In genomic region chr5:144307726-144308125, GRCh38 we compare ENCODE assay signal across 28 cellular contexts.
DNase-seq lines count a peak whose midpoint lies in the region; ATAC-seq, FAIRE-seq and TF ChIP-seq lines count a peak whose summit lies in the region.
"Had no signal": no experiment of that assay in that cellular context is flagged by ENCODE, and none has a peak within 500 bp of the region (broad histone marks: within the 10 kb centered on the region; RNA-seq: fewer than 3 reads in every experiment).

No MANE protein-coding gene starts in this region.

- H3K36me3 ChIP-seq in Caco-2 (ENCODE audit: control insufficient read depth, insufficient read depth, low read length) (no peaks in the 10 kb centered on the region), Peyer's patch (no peaks in the 10 kb centered on the region), HepG2 (replicated peaks in 1 of 2; ENCODE audit: control insufficient read depth in 1 of 2, insufficient read depth in 2 of 2, low read length in 2 of 2) (no peaks in the 10 kb centered on the region)
- H3K36me3 ChIP-seq: cardiac muscle cell had no signal

- peak; percentile 31 to 70 for DNase-seq in Caco-2
- DNase-seq in NCI-H1105 (lab: John Stamatoyannopoulos, UW): peak; percentile 50
- DNase-seq in Peyer's patch: peak in 2 of 3 donors; percentile 58 to 79
- no peak for DNase-seq in HepG2 (ENCODE audit: low spot score)
- DNase-seq in WTC11 (ENCODE audit: low spot score): no peak
- DNase-seq in nucleus accumbens (lab: John Stamatoyannopoulos, UW): no peak
- DNase-seq: activated naive CD4-positive, alpha-beta T cell; activated T-cell treated with anti-CD3 and anti-CD28 coated beads, Interleukin-2, amount 50 U/mL, for 4 hours; amniotic stem cell; CD4-positive, CD25-positive, alpha-beta regulatory T cell; DMS79; HCEC 1CT; MM.1S; NCI-H187 treated with DMSO at 0.1 percent for 48 hours; NCI-H774; psoas muscle; SHP77; stimulated activated CD4-positive, alpha-beta T cell treated with anti-CD3 and anti-CD28 coated beads, Interleukin-2, amount 100 ng/mL, for 48 hours; stimulated activated naive B cell treated with anti-CD40 and anti-IgM and Interleukin-4, amounts not matched to agents 10 μg/mL and 1 μg/mL and 100 μg/mL, for 72 hours; SW 1271 had no signal

- H3K4me3 Mint-ChIP-seq in Caco-2 (ENCODE audit: unreplicated experiment) (no peak overlapping the region), WTC11 (no peak overlapping the region)
- H3K4me3 Mint-ChIP-seq: activated T-cell treated with anti-CD3 and anti-CD28 coated beads, Interleukin-2, amount 50 U/mL, for 4 hours; CD4-positive, CD25-positive, alpha-beta regulatory T cell; dendritic cell treated with granulocyte-macrophage colony-stimulating factor and Interleukin-4, amounts not matched to agents 40 ng/mL and 50 ng/mL, for 4 days; mesothelial cell of epicardium; natural killer cell treated with Interleukin-12 subunit alpha and Interleukin-12 subunit beta and Interleukin-15 and Interleukin-18, amount 100 ng/mL, for 72 hours; stimulated activated naive B cell treated with anti-CD40 and anti-IgM and Interleukin-4, amounts not matched to agents 10 μg/mL and 1 μg/mL and 100 μg/mL, for 72 hours had no signal

- POLR2A ChIA-PET in Caco-2 (lab: Charles Lee): interaction anchor here (1.0 kb wide), 2 partner anchors 8 to 26 kb away, joined by 3 to 5 read pairs; no protein-coding TSS in a partner anchor
- POLR2A ChIA-PET in HepG2 (lab: Yijun Ruan, JAX): no interaction called here
- POLR2A ChIA-PET in WTC11 (lab: Charles Lee): no interaction called here

- H3K4me1 Mint-ChIP-seq in Caco-2 (ENCODE audit: low read depth, unreplicated experiment) (peaks cover 15% of the 10 kb centered on the region), WTC11 (peaks cover 16% of the 10 kb centered on the region)
- H3K4me1 Mint-ChIP-seq: CD4-positive, CD25-positive, alpha-beta regulatory T cell; stimulated activated naive B cell treated with anti-CD40 and anti-IgM and Interleukin-4, amounts not matched to agents 10 μg/mL and 1 μg/mL and 100 μg/mL, for 72 hours had no signal

- no peak for TF ChIP-seq CTCF in Caco-2 (IDR thresholded peaks at IDR 0.05; ENCODE audit: insufficient read depth in 1 of 2, low read depth in 1 of 2, low read length in 1 of 2, severe bottlenecking in 1 of 2, unreplicated experiment in 1 of 2)
- TF ChIP-seq CTCF in Peyer's patch (IDR thresholded peaks at IDR 0.05): no peak
- TF ChIP-seq CTCF in HepG2 (CRISPR knock-in tag; IDR thresholded peaks at IDR 0.05): no peak
- no peak for TF ChIP-seq CTCF in WTC11 (IDR thresholded peaks at IDR 0.05)

- no TSS peak for BruUV-seq in Caco-2 (replicated peaks; lab: Mats Ljungman, UMichigan)
- no TSS peak for BruUV-seq in HepG2 (replicated peaks; lab: Mats Ljungman, UMichigan)

- no peak for TF ChIP-seq RAD21 in HepG2 (CRISPR knock-in tag; IDR thresholded peaks at IDR 0.05)

- no peaks in the 10 kb centered on the region for H3K27me3 Mint-ChIP-seq in Caco-2 (ENCODE audit: insufficient read depth, unreplicated experiment)
- H3K27me3 Mint-ChIP-seq in WTC11 (ENCODE audit: low read depth): peaks cover 1% of the 10 kb centered on the region; the same call in 1 of the 2 replicates
- H3K27me3 Mint-ChIP-seq: CD4-positive, CD25-positive, alpha-beta regulatory T cell; dendritic cell treated with granulocyte-macrophage colony-stimulating factor and Interleukin-4, amounts not matched to agents 40 ng/mL and 50 ng/mL, for 4 days; natural killer cell treated with Interleukin-12 subunit alpha and Interleukin-12 subunit beta and Interleukin-15 and Interleukin-18, amount 100 ng/mL, for 72 hours had no signal

- H2AFZ ChIP-seq in HepG2 (ENCODE audit: low read length): no peak overlapping the region

- TF ChIP-seq POLR2A in Peyer's patch (IDR thresholded peaks at IDR 0.05) (no peak), HepG2 (IDR thresholded peaks at IDR 0.05; ENCODE audit: insufficient read depth in 1 of 2, low read depth in 2 of 2, low read length in 2 of 2) (no peak)

- in situ Hi-C loops in HepG2 (cut with HindIII; ENCODE audit: extremely low pct_ligation_motif_present, low pct_unique_long_range_greater_than_20kb): no loop called here

- 0 out of 2 replicates have a peak, but pooled peaks cover 4% of the 10 kb centered on the region for H3K9me3 ChIP-seq in Caco-2
- H3K9me3 ChIP-seq in Peyer's patch: no peaks in the 10 kb centered on the region
- no peaks in the 10 kb centered on the region for H3K9me3 ChIP-seq in HepG2 (ENCODE audit: low read length)
- H3K9me3 ChIP-seq: psoas muscle had no signal

- 0% methylated on average over 4 of the region's 4 CpGs for WGBS in HepG2 (ENCODE audit: low lambda C conversion rate)

- CTCF ChIA-PET in Caco-2 (lab: Charles Lee) (interaction anchor here (0.6 kb wide), 1 partner anchor 185 kb away, joined by 4 read pairs; no protein-coding TSS in a partner anchor), HepG2 (lab: Yijun Ruan, JAX; ENCODE audit: low intra/inter-chr PET ratio, low total read pairs) (no interaction called here), WTC11 (lab: Charles Lee) (no interaction called here)

- H3K27ac ChIP-seq in Peyer's patch (peak overlapping the region in 2 of 4 donors; percentile 9 to 41), HepG2 (ENCODE audit: extremely low read length, insufficient read depth, low read length) (no peak overlapping the region)
- H3K27ac ChIP-seq: cardiac muscle cell, psoas muscle, skin epidermis had no signal

- H3K4me1 ChIP-seq in Caco-2 (peaks cover 31% of the 10 kb centered on the region), Peyer's patch (peaks cover 0 to 7% (median 0%) of the 10 kb centered on the region in 4 donors), HepG2 (ENCODE audit: insufficient read depth, low read length) (no peaks in the 10 kb centered on the region)
- H3K4me1 ChIP-seq: psoas muscle had no signal

- no peak overlapping the region for H3K4me2 ChIP-seq in HepG2 (ENCODE audit: low read depth, low read length)

- no peak overlapping the region for H3K9ac ChIP-seq in HepG2 (ENCODE audit: insufficient read depth, low read depth, low read length)

- intact Hi-C loops in Caco-2 (cut with micrococcal nuclease; ENCODE audit: unreplicated experiment): loop anchor here (10.0 kb wide), 1 partner anchor 103 kb away; no protein-coding TSS in a partner anchor
- intact Hi-C loops in HepG2 (cut with micrococcal nuclease; ENCODE audit: unreplicated experiment): no loop called here

- FAIRE-seq in HepG2 (lab: Jason Lieb, UNC): no peak
- FAIRE-seq: K562, urothelium cell line had no signal

- H3K36me3 Mint-ChIP-seq in Caco-2 (ENCODE audit: insufficient read depth, unreplicated experiment) (no peaks in the 10 kb centered on the region), WTC11 (no peaks in the 10 kb centered on the region)
- H3K36me3 Mint-ChIP-seq: CD4-positive, CD25-positive, alpha-beta regulatory T cell; mesothelial cell of epicardium; natural killer cell treated with Interleukin-12 subunit alpha and Interleukin-12 subunit beta and Interleukin-15 and Interleukin-18, amount 100 ng/mL, for 72 hours; stimulated activated naive B cell treated with anti-CD40 and anti-IgM and Interleukin-4, amounts not matched to agents 10 μg/mL and 1 μg/mL and 100 μg/mL, for 72 hours had no signal

- no peaks in the 10 kb centered on the region for H3K27me3 ChIP-seq in Caco-2 (replicated peaks; ENCODE audit: control insufficient read depth, insufficient read depth, low read length)
- no peaks in the 10 kb centered on the region for H3K27me3 ChIP-seq in Peyer's patch
- no peaks in the 10 kb centered on the region for H3K27me3 ChIP-seq in HepG2 (ENCODE audit: control insufficient read depth in 1 of 2, insufficient read depth in 2 of 2, low read length in 2 of 2)
- H3K27me3 ChIP-seq: cardiac muscle cell had no signal

- H3K9me3 Mint-ChIP-seq in Caco-2 (ENCODE audit: unreplicated experiment) (peaks cover 9% of the 10 kb centered on the region), WTC11 (peaks cover 9% of the 10 kb centered on the region; the same call in 1 of the 2 replicates)
- H3K9me3 Mint-ChIP-seq: activated T-cell treated with anti-CD3 and anti-CD28 coated beads, Interleukin-2, amount 50 U/mL, for 4 hours; dendritic cell treated with granulocyte-macrophage colony-stimulating factor and Interleukin-4, amounts not matched to agents 40 ng/mL and 50 ng/mL, for 4 days; stimulated activated naive B cell treated with anti-CD40 and anti-IgM and Interleukin-4, amounts not matched to agents 10 μg/mL and 1 μg/mL and 100 μg/mL, for 72 hours had no signal

- H3K79me2 ChIP-seq in HepG2 (ENCODE audit: insufficient read depth, low read length): no peaks in the 10 kb centered on the region

- no peak overlapping the region for H3K27ac Mint-ChIP-seq in Caco-2 (ENCODE audit: unreplicated experiment)
- H3K27ac Mint-ChIP-seq in WTC11: no peak overlapping the region
- H3K27ac Mint-ChIP-seq: CD4-positive, CD25-positive, alpha-beta regulatory T cell; dendritic cell treated with granulocyte-macrophage colony-stimulating factor and Interleukin-4, amounts not matched to agents 40 ng/mL and 50 ng/mL, for 4 days; mesothelial cell of epicardium; natural killer cell treated with Interleukin-12 subunit alpha and Interleukin-12 subunit beta and Interleukin-15 and Interleukin-18, amount 100 ng/mL, for 72 hours; stimulated activated naive B cell treated with anti-CD40 and anti-IgM and Interleukin-4, amounts not matched to agents 10 μg/mL and 1 μg/mL and 100 μg/mL, for 72 hours had no signal

- no peak overlapping the region for H3K4me3 ChIP-seq in Caco-2 (ENCODE audit: low read depth, low read length)
- H3K4me3 ChIP-seq in Peyer's patch: no peak overlapping the region
- no peak overlapping the region for H3K4me3 ChIP-seq in HepG2 (replicated peaks in 1 of 3; ENCODE audit: insufficient read depth in 1 of 3, low read depth in 2 of 3, low read length in 3 of 3)
- H3K4me3 ChIP-seq: cardiac muscle cell, K562, psoas muscle, skin epidermis had no signal

- TF ChIP-seq EP300 in HepG2 (IDR thresholded peaks at IDR 0.05; ENCODE audit: low read depth in 2 of 2, low read length in 2 of 2) (no peak), HepG2 (CRISPR knock-in tag; IDR thresholded peaks at IDR 0.05; ENCODE audit: borderline replicate concordance) (no peak)

- ATAC-seq in HepG2 (no peak), WTC11 (no peak), GM21360 (IDR thresholded peaks at IDR 0.05; ENCODE audit: unreplicated experiment) (no peak)
- ATAC-seq: activated T-cell treated with anti-CD3 and anti-CD28 coated beads, Interleukin-2, amount 50 U/mL, for 4 hours; K562; natural killer cell treated with Interleukin-12 subunit alpha and Interleukin-12 subunit beta and Interleukin-15 and Interleukin-18, amount 100 ng/mL, for 72 hours; psoas muscle; stimulated activated naive B cell treated with anti-CD40 and anti-IgM and Interleukin-4, amounts not matched to agents 10 μg/mL and 1 μg/mL and 100 μg/mL, for 72 hours had no signal

- no peaks in the 10 kb centered on the region for H4K20me1 ChIP-seq in HepG2 (ENCODE audit: insufficient read depth, low read length)

TF ChIP-seq in HepG2, 621 proteins besides CTCF, POLR2A, EP300 and RAD21:
- TF ChIP-seq HNF4A (CRISPR knock-in tag; IDR thresholded peaks at IDR 0.05) (0 out of 2 replicates have a peak, but pooled peaks have one; percentile 4), PTBP1 (IDR thresholded peaks at IDR 0.05; ENCODE audit: low read depth, low read length, poor library complexity, severe bottlenecking) (no peak)

Comparison
In these comparisons a context has a peak if more than half of its experiments do, and no peak if none do; other contexts are left out.
1. DNase-seq: peak in Caco-2 (2 of 2), NCI-H1105 (single experiment) and Peyer's patch (2 of 3); none in HepG2 (single experiment), WTC11 (single experiment) and nucleus accumbens (0 of 56).